Comparison of ENCODE assay signal across 1 cellular context in the genomic region with DNA sequence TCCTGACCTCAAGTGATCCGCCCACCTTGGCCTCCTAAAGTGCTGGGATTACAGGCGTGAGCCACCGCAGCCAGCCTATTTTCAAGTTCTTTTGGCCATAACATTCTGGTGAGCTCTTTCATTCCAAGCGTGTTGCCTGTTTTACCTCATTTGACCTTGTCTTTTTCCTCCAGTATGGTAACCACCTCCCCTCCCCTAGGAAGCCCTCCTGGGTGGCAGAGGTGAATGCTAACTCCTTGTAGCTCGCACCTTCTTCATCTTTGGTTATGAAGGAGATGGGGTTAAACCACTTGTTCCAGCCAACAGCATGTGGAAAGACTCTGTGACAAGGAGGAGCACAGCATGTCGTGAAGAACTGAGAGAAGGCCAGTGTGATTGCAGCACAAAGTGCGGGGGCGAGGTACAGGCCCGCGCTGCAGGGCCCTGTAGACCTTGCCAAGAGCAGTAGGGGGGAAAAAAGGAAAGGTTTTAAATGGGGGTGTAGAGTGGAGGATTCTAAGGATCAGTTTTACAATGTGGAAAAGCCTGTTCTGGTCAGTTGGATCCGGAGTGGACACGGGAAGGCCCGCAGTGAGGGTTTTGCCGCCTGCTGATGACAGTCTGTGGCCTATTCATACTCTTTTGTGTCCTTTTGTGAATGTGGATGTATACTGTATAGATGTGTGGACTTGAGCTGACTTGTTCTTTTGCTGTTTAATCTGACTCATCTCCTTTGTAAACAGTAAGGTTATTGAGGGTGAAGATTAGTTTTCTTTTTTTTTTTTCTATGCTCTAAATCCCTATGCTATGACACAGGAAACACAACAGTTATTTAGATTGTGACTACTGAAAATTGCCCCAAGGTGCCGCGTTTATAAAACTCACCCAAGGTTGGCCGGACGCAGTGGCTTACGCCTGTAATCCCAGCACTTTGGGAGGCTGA.
TF ChIP-seq lines count a peak whose summit lies in the region.

No MANE protein-coding gene starts in this region.

TF ChIP-seq in HepG2, 621 proteins besides CTCF, POLR2A, EP300 and RAD21 (continued from another document):
- TF ChIP-seq, protein P1, sequence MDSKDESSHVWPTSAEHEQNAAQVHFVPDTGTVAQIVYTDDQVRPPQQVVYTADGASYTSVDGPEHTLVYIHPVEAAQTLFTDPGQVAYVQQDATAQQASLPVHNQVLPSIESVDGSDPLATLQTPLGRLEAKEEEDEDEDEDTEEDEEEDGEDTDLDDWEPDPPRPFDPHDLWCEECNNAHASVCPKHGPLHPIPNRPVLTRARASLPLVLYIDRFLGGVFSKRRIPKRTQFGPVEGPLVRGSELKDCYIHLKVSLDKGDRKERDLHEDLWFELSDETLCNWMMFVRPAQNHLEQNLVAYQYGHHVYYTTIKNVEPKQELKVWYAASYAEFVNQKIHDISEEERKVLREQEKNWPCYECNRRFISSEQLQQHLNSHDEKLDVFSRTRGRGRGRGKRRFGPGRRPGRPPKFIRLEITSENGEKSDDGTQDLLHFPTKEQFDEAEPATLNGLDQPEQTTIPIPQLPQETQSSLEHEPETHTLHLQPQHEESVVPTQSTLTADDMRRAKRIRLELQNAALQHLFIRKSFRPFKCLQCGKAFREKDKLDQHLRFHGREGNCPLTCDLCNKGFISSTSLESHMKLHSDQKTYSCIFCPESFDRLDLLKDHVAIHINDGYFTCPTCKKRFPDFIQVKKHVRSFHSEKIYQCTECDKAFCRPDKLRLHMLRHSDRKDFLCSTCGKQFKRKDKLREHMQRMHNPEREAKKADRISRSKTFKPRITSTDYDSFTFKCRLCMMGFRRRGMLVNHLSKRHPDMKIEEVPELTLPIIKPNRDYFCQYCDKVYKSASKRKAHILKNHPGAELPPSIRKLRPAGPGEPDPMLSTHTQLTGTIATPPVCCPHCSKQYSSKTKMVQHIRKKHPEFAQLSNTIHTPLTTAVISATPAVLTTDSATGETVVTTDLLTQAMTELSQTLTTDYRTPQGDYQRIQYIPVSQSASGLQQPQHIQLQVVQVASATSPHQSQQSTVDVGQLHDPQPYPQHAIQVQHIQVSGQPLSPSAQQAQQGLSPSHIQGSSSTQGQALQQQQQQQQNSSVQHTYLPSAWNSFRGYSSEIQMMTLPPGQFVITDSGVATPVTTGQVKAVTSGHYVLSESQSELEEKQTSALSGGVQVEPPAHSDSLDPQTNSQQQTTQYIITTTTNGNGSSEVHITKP (CRISPR knock-in tag; IDR thresholded peaks at IDR 0.05; ENCODE audit: low read depth), result peak; percentile 84; the same call in 1 of the 2 replicates
- TF ChIP-seq SAP130 (CRISPR knock-in tag; IDR thresholded peaks at IDR 0.05; ENCODE audit: low read depth) (peak; percentile 7; the same call in 1 of the 2 replicates), SMC3 (IDR thresholded peaks at IDR 0.05; ENCODE audit: low read length) (0 out of 2 replicates have a peak, but pooled peaks have one; percentile 2), RXRB (CRISPR knock-in tag; IDR thresholded peaks at IDR 0.05; ENCODE audit: borderline replicate concordance) (peak; percentile 92), ZNF10 (CRISPR knock-in tag; IDR thresholded peaks at IDR 0.05; ENCODE audit: borderline replicate concordance, low read depth) (no peak), ARHGAP35 (CRISPR knock-in tag; IDR thresholded peaks at IDR 0.05; ENCODE audit: borderline replicate concordance) (no peak), CBX1 (IDR thresholded peaks at IDR 0.05; ENCODE audit: low read depth) (no peak), ZNF564 (CRISPR knock-in tag; IDR thresholded peaks at IDR 0.05) (no peak), ZNF792 (CRISPR knock-in tag; IDR thresholded peaks at IDR 0.05) (no peak), FOXA3 (CRISPR knock-in tag; IDR thresholded peaks at IDR 0.05) (peak; percentile 82), HNF4A (CRISPR knock-in tag; IDR thresholded peaks at IDR 0.05) (peak; percentile 38; the same call in 1 of the 2 replicates), EEA1 (CRISPR knock-in tag; IDR thresholded peaks at IDR 0.05; ENCODE audit: borderline replicate concordance) (no peak), ZNF121 (CRISPR knock-in tag; IDR thresholded peaks at IDR 0.05) (0 out of 2 replicates have a peak, but pooled peaks have one; percentile 57), HMG20A (CRISPR knock-in tag; IDR thresholded peaks at IDR 0.05; ENCODE audit: borderline replicate concordance) (0 out of 2 replicates have a peak, but pooled peaks have one; percentile 54)
- TF ChIP-seq, protein P2, sequence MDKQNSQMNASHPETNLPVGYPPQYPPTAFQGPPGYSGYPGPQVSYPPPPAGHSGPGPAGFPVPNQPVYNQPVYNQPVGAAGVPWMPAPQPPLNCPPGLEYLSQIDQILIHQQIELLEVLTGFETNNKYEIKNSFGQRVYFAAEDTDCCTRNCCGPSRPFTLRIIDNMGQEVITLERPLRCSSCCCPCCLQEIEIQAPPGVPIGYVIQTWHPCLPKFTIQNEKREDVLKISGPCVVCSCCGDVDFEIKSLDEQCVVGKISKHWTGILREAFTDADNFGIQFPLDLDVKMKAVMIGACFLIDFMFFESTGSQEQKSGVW (CRISPR knock-in tag; IDR thresholded peaks at IDR 0.05; ENCODE audit: borderline replicate concordance), result no peak
- TF ChIP-seq, protein P3, sequence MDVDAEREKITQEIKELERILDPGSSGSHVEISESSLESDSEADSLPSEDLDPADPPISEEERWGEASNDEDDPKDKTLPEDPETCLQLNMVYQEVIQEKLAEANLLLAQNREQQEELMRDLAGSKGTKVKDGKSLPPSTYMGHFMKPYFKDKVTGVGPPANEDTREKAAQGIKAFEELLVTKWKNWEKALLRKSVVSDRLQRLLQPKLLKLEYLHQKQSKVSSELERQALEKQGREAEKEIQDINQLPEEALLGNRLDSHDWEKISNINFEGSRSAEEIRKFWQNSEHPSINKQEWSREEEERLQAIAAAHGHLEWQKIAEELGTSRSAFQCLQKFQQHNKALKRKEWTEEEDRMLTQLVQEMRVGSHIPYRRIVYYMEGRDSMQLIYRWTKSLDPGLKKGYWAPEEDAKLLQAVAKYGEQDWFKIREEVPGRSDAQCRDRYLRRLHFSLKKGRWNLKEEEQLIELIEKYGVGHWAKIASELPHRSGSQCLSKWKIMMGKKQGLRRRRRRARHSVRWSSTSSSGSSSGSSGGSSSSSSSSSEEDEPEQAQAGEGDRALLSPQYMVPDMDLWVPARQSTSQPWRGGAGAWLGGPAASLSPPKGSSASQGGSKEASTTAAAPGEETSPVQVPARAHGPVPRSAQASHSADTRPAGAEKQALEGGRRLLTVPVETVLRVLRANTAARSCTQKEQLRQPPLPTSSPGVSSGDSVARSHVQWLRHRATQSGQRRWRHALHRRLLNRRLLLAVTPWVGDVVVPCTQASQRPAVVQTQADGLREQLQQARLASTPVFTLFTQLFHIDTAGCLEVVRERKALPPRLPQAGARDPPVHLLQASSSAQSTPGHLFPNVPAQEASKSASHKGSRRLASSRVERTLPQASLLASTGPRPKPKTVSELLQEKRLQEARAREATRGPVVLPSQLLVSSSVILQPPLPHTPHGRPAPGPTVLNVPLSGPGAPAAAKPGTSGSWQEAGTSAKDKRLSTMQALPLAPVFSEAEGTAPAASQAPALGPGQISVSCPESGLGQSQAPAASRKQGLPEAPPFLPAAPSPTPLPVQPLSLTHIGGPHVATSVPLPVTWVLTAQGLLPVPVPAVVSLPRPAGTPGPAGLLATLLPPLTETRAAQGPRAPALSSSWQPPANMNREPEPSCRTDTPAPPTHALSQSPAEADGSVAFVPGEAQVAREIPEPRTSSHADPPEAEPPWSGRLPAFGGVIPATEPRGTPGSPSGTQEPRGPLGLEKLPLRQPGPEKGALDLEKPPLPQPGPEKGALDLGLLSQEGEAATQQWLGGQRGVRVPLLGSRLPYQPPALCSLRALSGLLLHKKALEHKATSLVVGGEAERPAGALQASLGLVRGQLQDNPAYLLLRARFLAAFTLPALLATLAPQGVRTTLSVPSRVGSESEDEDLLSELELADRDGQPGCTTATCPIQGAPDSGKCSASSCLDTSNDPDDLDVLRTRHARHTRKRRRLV (CRISPR knock-in tag; IDR thresholded peaks at IDR 0.05), result 0 out of 2 replicates have a peak, but pooled peaks have one; percentile 32
- TF ChIP-seq, protein P4, sequence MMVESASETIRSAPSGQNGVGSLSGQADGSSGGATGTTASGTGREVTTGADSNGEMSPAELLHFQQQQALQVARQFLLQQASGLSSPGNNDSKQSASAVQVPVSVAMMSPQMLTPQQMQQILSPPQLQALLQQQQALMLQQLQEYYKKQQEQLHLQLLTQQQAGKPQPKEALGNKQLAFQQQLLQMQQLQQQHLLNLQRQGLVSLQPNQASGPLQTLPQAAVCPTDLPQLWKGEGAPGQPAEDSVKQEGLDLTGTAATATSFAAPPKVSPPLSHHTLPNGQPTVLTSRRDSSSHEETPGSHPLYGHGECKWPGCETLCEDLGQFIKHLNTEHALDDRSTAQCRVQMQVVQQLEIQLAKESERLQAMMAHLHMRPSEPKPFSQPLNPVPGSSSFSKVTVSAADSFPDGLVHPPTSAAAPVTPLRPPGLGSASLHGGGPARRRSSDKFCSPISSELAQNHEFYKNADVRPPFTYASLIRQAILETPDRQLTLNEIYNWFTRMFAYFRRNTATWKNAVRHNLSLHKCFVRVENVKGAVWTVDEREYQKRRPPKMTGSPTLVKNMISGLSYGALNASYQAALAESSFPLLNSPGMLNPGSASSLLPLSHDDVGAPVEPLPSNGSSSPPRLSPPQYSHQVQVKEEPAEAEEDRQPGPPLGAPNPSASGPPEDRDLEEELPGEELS (CRISPR knock-in tag; IDR thresholded peaks at IDR 0.05), result 0 out of 2 replicates have a peak, but pooled peaks have one; percentile 10
- TF ChIP-seq, protein P5, sequence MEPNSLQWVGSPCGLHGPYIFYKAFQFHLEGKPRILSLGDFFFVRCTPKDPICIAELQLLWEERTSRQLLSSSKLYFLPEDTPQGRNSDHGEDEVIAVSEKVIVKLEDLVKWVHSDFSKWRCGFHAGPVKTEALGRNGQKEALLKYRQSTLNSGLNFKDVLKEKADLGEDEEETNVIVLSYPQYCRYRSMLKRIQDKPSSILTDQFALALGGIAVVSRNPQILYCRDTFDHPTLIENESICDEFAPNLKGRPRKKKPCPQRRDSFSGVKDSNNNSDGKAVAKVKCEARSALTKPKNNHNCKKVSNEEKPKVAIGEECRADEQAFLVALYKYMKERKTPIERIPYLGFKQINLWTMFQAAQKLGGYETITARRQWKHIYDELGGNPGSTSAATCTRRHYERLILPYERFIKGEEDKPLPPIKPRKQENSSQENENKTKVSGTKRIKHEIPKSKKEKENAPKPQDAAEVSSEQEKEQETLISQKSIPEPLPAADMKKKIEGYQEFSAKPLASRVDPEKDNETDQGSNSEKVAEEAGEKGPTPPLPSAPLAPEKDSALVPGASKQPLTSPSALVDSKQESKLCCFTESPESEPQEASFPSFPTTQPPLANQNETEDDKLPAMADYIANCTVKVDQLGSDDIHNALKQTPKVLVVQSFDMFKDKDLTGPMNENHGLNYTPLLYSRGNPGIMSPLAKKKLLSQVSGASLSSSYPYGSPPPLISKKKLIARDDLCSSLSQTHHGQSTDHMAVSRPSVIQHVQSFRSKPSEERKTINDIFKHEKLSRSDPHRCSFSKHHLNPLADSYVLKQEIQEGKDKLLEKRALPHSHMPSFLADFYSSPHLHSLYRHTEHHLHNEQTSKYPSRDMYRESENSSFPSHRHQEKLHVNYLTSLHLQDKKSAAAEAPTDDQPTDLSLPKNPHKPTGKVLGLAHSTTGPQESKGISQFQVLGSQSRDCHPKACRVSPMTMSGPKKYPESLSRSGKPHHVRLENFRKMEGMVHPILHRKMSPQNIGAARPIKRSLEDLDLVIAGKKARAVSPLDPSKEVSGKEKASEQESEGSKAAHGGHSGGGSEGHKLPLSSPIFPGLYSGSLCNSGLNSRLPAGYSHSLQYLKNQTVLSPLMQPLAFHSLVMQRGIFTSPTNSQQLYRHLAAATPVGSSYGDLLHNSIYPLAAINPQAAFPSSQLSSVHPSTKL (CRISPR knock-in tag; IDR thresholded peaks at IDR 0.05), result peak; percentile 29; the same call in 1 of the 2 replicates
- TF ChIP-seq, protein P6, sequence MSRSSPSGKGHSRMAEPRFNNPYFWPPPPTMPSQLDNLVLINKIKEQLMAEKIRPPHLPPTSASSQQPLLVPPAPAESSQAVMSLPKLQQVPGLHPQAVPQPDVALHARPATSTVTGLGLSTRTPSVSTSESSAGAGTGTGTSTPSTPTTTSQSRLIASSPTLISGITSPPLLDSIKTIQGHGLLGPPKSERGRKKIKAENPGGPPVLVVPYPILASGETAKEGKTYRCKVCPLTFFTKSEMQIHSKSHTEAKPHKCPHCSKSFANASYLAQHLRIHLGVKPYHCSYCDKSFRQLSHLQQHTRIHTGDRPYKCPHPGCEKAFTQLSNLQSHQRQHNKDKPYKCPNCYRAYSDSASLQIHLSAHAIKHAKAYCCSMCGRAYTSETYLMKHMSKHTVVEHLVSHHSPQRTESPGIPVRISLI (CRISPR knock-in tag; IDR thresholded peaks at IDR 0.05; ENCODE audit: borderline replicate concordance), result peak; percentile 69
- TF ChIP-seq, protein P7, sequence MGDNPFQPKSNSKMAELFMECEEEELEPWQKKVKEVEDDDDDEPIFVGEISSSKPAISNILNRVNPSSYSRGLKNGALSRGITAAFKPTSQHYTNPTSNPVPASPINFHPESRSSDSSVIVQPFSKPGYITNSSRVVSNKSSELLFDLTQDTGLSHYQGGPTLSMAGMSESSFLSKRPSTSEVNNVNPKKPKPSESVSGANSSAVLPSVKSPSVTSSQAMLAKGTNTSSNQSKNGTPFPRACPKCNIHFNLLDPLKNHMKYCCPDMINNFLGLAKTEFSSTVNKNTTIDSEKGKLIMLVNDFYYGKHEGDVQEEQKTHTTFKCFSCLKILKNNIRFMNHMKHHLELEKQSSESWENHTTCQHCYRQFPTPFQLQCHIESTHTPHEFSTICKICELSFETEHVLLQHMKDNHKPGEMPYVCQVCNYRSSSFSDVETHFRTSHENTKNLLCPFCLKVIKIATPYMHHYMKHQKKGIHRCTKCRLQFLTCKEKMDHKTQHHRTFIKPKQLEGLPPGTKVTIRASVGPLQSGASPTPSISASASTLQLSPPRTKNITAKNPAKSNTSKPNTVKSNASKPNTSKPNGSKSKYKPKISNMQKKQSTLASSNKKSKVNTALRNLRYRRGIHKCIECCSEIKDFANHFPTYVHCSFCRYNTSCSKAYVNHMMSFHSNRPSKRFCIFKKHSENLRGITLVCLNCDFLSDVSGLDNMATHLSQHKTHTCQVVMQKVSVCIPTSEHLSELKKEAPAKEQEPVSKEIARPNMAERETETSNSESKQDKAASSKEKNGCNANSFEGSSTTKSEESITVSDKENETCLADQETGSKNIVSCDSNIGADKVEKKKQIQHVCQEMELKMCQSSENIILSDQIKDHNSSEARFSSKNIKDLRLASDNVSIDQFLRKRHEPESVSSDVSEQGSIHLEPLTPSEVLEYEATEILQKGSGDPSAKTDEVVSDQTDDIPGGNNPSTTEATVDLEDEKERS (CRISPR knock-in tag; IDR thresholded peaks at IDR 0.05), result no peak
TF ChIP-seq in HepG2: peak in this region for 61.
